1 cellular context compared by ENCODE assay signal in the genomic region with DNA sequence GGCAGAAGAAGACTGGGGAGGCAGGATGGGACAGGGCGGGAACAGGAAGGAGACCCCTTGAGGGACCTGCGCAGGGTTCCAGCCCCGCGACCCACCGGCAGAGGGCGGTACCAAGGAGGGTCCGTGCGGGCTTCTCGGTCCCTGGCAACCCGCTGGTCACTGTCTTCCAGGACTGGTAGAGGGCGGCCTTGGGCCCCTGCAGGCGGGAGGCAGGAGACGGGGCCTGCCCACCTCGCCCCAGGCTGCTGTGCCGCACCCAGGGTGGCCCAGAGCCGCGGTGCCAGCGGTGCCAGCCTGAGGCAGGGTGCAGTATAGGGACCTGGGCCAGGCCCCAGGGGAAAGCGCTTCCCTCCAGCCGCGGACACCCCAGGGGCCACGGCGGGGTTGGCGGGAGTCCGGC.
TF ChIP-seq lines count a peak whose summit lies in the region.

No MANE protein-coding gene starts in this region.

TF ChIP-seq in GM23338, 12 proteins besides CTCF, POLR2A, EP300 and RAD21 (continued from another document):
- TF ChIP-seq, protein P1, sequence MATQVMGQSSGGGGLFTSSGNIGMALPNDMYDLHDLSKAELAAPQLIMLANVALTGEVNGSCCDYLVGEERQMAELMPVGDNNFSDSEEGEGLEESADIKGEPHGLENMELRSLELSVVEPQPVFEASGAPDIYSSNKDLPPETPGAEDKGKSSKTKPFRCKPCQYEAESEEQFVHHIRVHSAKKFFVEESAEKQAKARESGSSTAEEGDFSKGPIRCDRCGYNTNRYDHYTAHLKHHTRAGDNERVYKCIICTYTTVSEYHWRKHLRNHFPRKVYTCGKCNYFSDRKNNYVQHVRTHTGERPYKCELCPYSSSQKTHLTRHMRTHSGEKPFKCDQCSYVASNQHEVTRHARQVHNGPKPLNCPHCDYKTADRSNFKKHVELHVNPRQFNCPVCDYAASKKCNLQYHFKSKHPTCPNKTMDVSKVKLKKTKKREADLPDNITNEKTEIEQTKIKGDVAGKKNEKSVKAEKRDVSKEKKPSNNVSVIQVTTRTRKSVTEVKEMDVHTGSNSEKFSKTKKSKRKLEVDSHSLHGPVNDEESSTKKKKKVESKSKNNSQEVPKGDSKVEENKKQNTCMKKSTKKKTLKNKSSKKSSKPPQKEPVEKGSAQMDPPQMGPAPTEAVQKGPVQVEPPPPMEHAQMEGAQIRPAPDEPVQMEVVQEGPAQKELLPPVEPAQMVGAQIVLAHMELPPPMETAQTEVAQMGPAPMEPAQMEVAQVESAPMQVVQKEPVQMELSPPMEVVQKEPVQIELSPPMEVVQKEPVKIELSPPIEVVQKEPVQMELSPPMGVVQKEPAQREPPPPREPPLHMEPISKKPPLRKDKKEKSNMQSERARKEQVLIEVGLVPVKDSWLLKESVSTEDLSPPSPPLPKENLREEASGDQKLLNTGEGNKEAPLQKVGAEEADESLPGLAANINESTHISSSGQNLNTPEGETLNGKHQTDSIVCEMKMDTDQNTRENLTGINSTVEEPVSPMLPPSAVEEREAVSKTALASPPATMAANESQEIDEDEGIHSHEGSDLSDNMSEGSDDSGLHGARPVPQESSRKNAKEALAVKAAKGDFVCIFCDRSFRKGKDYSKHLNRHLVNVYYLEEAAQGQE (IDR thresholded peaks at IDR 0.05; ENCODE audit: unreplicated experiment), result no peak
- TF ChIP-seq POLR2AphosphoS5 (IDR thresholded peaks at IDR 0.05; ENCODE audit: low read depth) (no peak), EZH2phosphoT487 (IDR thresholded peaks at IDR 0.05; ENCODE audit: unreplicated experiment) (no peak), CREB1 (CRISPR knock-in tag; IDR thresholded peaks at IDR 0.05; ENCODE audit: low read depth) (no peak)
- TF ChIP-seq, protein P2, sequence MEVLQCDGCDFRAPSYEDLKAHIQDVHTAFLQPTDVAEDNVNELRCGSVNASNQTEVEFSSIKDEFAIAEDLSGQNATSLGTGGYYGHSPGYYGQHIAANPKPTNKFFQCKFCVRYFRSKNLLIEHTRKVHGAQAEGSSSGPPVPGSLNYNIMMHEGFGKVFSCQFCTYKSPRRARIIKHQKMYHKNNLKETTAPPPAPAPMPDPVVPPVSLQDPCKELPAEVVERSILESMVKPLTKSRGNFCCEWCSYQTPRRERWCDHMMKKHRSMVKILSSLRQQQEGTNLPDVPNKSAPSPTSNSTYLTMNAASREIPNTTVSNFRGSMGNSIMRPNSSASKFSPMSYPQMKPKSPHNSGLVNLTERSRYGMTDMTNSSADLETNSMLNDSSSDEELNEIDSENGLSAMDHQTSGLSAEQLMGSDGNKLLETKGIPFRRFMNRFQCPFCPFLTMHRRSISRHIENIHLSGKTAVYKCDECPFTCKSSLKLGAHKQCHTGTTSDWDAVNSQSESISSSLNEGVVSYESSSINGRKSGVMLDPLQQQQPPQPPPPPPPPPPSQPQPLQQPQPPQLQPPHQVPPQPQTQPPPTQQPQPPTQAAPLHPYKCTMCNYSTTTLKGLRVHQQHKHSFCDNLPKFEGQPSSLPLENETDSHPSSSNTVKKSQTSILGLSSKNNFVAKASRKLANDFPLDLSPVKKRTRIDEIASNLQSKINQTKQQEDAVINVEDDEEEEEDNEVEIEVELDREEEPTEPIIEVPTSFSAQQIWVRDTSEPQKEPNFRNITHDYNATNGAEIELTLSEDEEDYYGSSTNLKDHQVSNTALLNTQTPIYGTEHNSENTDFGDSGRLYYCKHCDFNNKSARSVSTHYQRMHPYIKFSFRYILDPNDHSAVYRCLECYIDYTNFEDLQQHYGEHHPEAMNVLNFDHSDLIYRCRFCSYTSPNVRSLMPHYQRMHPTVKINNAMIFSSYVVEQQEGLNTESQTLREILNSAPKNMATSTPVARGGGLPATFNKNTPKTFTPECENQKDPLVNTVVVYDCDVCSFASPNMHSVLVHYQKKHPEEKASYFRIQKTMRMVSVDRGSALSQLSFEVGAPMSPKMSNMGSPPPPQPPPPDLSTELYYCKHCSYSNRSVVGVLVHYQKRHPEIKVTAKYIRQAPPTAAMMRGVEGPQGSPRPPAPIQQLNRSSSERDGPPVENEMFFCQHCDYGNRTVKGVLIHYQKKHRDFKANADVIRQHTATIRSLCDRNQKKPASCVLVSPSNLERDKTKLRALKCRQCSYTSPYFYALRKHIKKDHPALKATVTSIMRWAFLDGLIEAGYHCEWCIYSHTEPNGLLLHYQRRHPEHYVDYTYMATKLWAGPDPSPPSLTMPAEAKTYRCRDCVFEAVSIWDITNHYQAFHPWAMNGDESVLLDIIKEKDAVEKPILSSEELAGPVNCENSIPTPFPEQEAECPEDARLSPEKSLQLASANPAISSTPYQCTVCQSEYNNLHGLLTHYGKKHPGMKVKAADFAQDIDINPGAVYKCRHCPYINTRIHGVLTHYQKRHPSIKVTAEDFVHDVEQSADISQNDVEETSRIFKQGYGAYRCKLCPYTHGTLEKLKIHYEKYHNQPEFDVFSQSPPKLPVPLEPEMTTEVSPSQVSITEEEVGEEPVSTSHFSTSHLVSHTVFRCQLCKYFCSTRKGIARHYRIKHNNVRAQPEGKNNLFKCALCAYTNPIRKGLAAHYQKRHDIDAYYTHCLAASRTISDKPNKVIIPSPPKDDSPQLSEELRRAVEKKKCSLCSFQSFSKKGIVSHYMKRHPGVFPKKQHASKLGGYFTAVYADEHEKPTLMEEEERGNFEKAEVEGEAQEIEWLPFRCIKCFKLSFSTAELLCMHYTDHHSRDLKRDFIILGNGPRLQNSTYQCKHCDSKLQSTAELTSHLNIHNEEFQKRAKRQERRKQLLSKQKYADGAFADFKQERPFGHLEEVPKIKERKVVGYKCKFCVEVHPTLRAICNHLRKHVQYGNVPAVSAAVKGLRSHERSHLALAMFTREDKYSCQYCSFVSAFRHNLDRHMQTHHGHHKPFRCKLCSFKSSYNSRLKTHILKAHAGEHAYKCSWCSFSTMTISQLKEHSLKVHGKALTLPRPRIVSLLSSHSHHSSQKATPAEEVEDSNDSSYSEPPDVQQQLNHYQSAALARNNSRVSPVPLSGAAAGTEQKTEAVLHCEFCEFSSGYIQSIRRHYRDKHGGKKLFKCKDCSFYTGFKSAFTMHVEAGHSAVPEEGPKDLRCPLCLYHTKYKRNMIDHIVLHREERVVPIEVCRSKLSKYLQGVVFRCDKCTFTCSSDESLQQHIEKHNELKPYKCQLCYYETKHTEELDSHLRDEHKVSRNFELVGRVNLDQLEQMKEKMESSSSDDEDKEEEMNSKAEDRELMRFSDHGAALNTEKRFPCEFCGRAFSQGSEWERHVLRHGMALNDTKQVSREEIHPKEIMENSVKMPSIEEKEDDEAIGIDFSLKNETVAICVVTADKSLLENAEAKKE (CRISPR knock-in tag; IDR thresholded peaks at IDR 0.05), result no peak
